ENCODE assay signal across 25 cellular contexts in genomic region chr18:24234850-24235418, GRCh38.
DNase-seq lines count a peak whose midpoint lies in the region; ATAC-seq and TF ChIP-seq lines count a peak whose summit lies in the region.
"Had no signal": no experiment of that assay in that cellular context is flagged by ENCODE, and none has a peak within 500 bp of the region (broad histone marks: within the 10 kb centered on the region; RNA-seq: fewer than 3 reads in every experiment).

No MANE protein-coding gene starts in this region.

- no peak for TF ChIP-seq POLR2A in heart left ventricle (IDR thresholded peaks at IDR 0.05)

- ATAC-seq in heart left ventricle = peak; percentile 34 to 71 (median 66)
- no peak for ATAC-seq in Right ventricle myocardium superior (ENCODE audit: poor library complexity)
- ATAC-seq in omental fat pad (ENCODE audit: low FRiP score) = peak; percentile 26

- TF ChIP-seq CTCF in heart left ventricle (IDR thresholded peaks at IDR 0.05) = no peak
- no peak for TF ChIP-seq CTCF in right atrium auricular region (IDR thresholded peaks at IDR 0.05)
- TF ChIP-seq CTCF in omental fat pad (IDR thresholded peaks at IDR 0.05) = no peak
- TF ChIP-seq CTCF in brain microvascular endothelial cell (IDR thresholded peaks at IDR 0.05; ENCODE audit: low read depth, low read length, missing control alignments) = no peak

- H3K4me1 ChIP-seq in heart left ventricle = peaks cover 7 to 74% (median 48%) of the 10 kb centered on the region in 12 donors
- H3K4me1 ChIP-seq in right atrium auricular region = peaks cover 0 to 51% of the 10 kb centered on the region in 2 donors
- H3K4me1 ChIP-seq in subcutaneous abdominal adipose tissue (ENCODE audit: control insufficient read depth in 5 of 5, insufficient read depth in 5 of 5, low read length in 5 of 5) = peaks cover 7 to 60% (median 53%) of the 10 kb centered on the region in 5 donors
- H3K4me1 ChIP-seq: Caco-2 had no signal

- peaks cover 0 to 48% (median 15%) of the 10 kb centered on the region in 9 donors for H3K36me3 ChIP-seq in heart left ventricle
- H3K36me3 ChIP-seq in right atrium auricular region = peaks cover 21% of the 10 kb centered on the region
- H3K36me3 ChIP-seq in subcutaneous abdominal adipose tissue (ENCODE audit: control insufficient read depth in 5 of 5, insufficient read depth in 5 of 5, low read length in 5 of 5) = peaks cover 15 to 35% (median 19%) of the 10 kb centered on the region in 5 donors
- no peaks in the 10 kb centered on the region for H3K36me3 ChIP-seq in brain microvascular endothelial cell (replicated peaks)

- peak in 1 of 5 donors; percentile 47 for DNase-seq in heart left ventricle
- no peak for DNase-seq in Right ventricle myocardium superior
- DNase-seq in right atrium auricular region (ENCODE audit: low spot score) = no peak
- DNase-seq in omental fat pad (ENCODE audit: low spot score) = no peak
- DNase-seq in NCI-H2196 treated with DMSO at 0.1 percent for 48 hours (lab: John Stamatoyannopoulos, UW; ENCODE audit: unreplicated experiment) = no peak
- DNase-seq in H4 (ENCODE audit: low spot score) = no peak
- DNase-seq in brain microvascular endothelial cell = no peak
- DNase-seq: 8988T; Caco-2; CD4-positive, alpha-beta memory T cell; DMS 273 treated with DMSO at 0.1 percent for 48 hours; DMS79 treated with DMSO at 0.1 percent for 48 hours; GM23248; Karpas-422; MV-4-11; NCI-H1105 treated with DMSO at 0.1 percent for 48 hours; NCI-H1694; NCI-H2081; NCI-H2171 treated with DMSO at 0.1 percent for 48 hours; NCI-H446; NCI-H526; Peyer's patch had no signal

- 48 to 54% (median 52%) methylated on average over 7 of the region's 7 CpGs for WGBS in heart left ventricle, 4 donors

- no peaks in the 10 kb centered on the region for H3K9me3 ChIP-seq in heart left ventricle
- no peaks in the 10 kb centered on the region for H3K9me3 ChIP-seq in right atrium auricular region
- no peaks in the 10 kb centered on the region for H3K9me3 ChIP-seq in subcutaneous abdominal adipose tissue (ENCODE audit: control insufficient read depth in 5 of 5, low read length in 5 of 5)
- H3K9me3 ChIP-seq: BLaER1 treated with 17β-estradiol and CSF1 and Interleukin-3, amounts not matched to agents 10 nM and 100 nM; Caco-2; Peyer's patch; SJSA1 had no signal

- H3K9ac ChIP-seq in subcutaneous abdominal adipose tissue (ENCODE audit: low read length in 5 of 5) = peak overlapping the region in 1 of 5 donors; percentile 13
- H3K9ac ChIP-seq: BLaER1 treated with 17β-estradiol and CSF1 and Interleukin-3, amounts not matched to agents 10 nM and 100 nM; GM23248 had no signal

- intact Hi-C loops in heart left ventricle (cut with DNase I) = loop anchor here in 6 of 10 donors (5.0 kb wide), 2 partner anchors 32 to 37 kb away; no protein-coding TSS in a partner anchor
- intact Hi-C loops in Right ventricle myocardium superior (cut with DNase I) = no loop called here

- no peaks in the 10 kb centered on the region for H3K27me3 ChIP-seq in heart left ventricle
- no peaks in the 10 kb centered on the region for H3K27me3 ChIP-seq in right atrium auricular region
- no peaks in the 10 kb centered on the region for H3K27me3 ChIP-seq in subcutaneous abdominal adipose tissue (ENCODE audit: control insufficient read depth in 5 of 5, insufficient read depth in 4 of 5, low read length in 5 of 5)
- H3K27me3 ChIP-seq in brain microvascular endothelial cell (replicated peaks) = no peaks in the 10 kb centered on the region
- H3K27me3 ChIP-seq: BLaER1 treated with 17β-estradiol and CSF1 and Interleukin-3, amounts not matched to agents 10 nM and 100 nM; Peyer's patch; SJSA1 had no signal

- H3K27ac ChIP-seq in heart left ventricle = peak overlapping the region; percentile 11 to 75 (median 60)
- H3K27ac ChIP-seq in right atrium auricular region = peak overlapping the region; percentile 18 to 63
- H3K27ac ChIP-seq in subcutaneous abdominal adipose tissue (ENCODE audit: low read depth, low read length) = peak overlapping the region; percentile 80
- H3K27ac ChIP-seq in brain microvascular endothelial cell = no peak overlapping the region
- H3K27ac ChIP-seq: BLaER1 treated with 17β-estradiol and CSF1 and Interleukin-3, amounts not matched to agents 10 nM and 100 nM; GM23248; SJSA1 had no signal

- H3K4me3 ChIP-seq in heart left ventricle = no peak overlapping the region
- no peak overlapping the region for H3K4me3 ChIP-seq in right atrium auricular region
- H3K4me3 ChIP-seq in subcutaneous abdominal adipose tissue (ENCODE audit: low read depth in 1 of 5, low read length in 5 of 5) = no peak overlapping the region
- H3K4me3 ChIP-seq in brain microvascular endothelial cell (ENCODE audit: low read depth, low read length) = no peak overlapping the region
- H3K4me3 ChIP-seq: BLaER1 treated with 17β-estradiol and CSF1 and Interleukin-3, amounts not matched to agents 10 nM and 100 nM; GM23248; Peyer's patch; SJSA1 had no signal

- in situ Hi-C loops in brain microvascular endothelial cell (cut with HindIII; ENCODE audit: low pct_ligation_motif_present, low sequenced_read_pairs) = no loop called here
